In genomic region chr16:49581630-49582298, GRCh38 we compare ENCODE assay signal across 19 cellular contexts.
A peak's percentile ranks its signal among the peaks of the same experiment; 100 is the strongest.
DNase-seq lines count a peak whose midpoint lies in the region; ATAC-seq and TF ChIP-seq lines count a peak whose summit lies in the region.
"Had no signal": no experiment of that assay in that cellular context is flagged by ENCODE, and none has a peak within 500 bp of the region (broad histone marks: within the 10 kb centered on the region; RNA-seq: fewer than 3 reads in every experiment).

No MANE protein-coding gene starts in this region.

- DNase-seq in WTC11 (ENCODE audit: low spot score) = no peak
- no peak for DNase-seq in endodermal cell
- DNase-seq in hepatocyte (ENCODE audit: low spot score) = no peak
- DNase-seq in neuronal stem cell (ENCODE audit: low spot score) = no peak
- no peak for DNase-seq in KG1 (lab: John Stamatoyannopoulos, UW)
- DNase-seq in stimulated activated CD4-positive, alpha-beta T cell treated with anti-CD3 and anti-CD28 coated beads, Interleukin-12 subunit alpha, Interleukin-12 subunit beta, amount 100 ng/mL, for 4 hours = no peak
- DNase-seq in putamen (ENCODE audit: low spot score) = no peak
- DNase-seq: BE2C; CD8-positive, alpha-beta T cell; DND-41; GDM1; KBM-7; MG63; NCI-H1092 treated with DMSO at 0.1 percent for 48 hours; NCI-H1694; NCI-H2107; NCI-H345; PC-9 had no signal

- ATAC-seq in WTC11 = no peak
- ATAC-seq: CD8-positive, alpha-beta T cell had no signal

- H2BK120ac ChIP-seq in neuronal stem cell (ENCODE audit: low read depth, low read length) = no peak overlapping the region

- H2AFZ ChIP-seq in hepatocyte (no peak overlapping the region), neuronal stem cell (ENCODE audit: low read length) (no peak overlapping the region)
- H2AFZ ChIP-seq: PC-9 had no signal

- H3K27ac Mint-ChIP-seq in WTC11 = peak overlapping the region; percentile 12; the same call in 1 of the 2 replicates
- no peak overlapping the region for H3K27ac Mint-ChIP-seq in endodermal cell
- H3K27ac Mint-ChIP-seq: CD8-positive, alpha-beta T cell had no signal

- H4K8ac ChIP-seq in neuronal stem cell (ENCODE audit: low read depth, low read length) = no peak overlapping the region

- peaks cover 21% of the 10 kb centered on the region for H3K4me1 ChIP-seq in endodermal cell (ENCODE audit: control insufficient read depth, insufficient read depth, low read length)
- peaks cover 8% of the 10 kb centered on the region for H3K4me1 ChIP-seq in hepatocyte (ENCODE audit: insufficient read depth)
- peaks cover 0 to 22% of the 10 kb centered on the region in 2 donors for H3K4me1 ChIP-seq in neuronal stem cell (ENCODE audit: control insufficient read depth in 2 of 2, insufficient read depth in 1 of 2, low read depth in 1 of 2, low read length in 2 of 2)
- H3K4me1 ChIP-seq: BE2C had no signal

- H3K27me3 ChIP-seq in endodermal cell (ENCODE audit: control insufficient read depth, insufficient read depth, low read length, poor library complexity, severe bottlenecking) (no peaks in the 10 kb centered on the region), hepatocyte (no peaks in the 10 kb centered on the region), neuronal stem cell (ENCODE audit: control insufficient read depth in 3 of 3, insufficient read depth in 3 of 3, low read depth in 1 of 3, low read length in 3 of 3) (no peaks in the 10 kb centered on the region)
- H3K27me3 ChIP-seq: BE2C, MG63 had no signal

- WGBS in endodermal cell (ENCODE audit: insufficient coverage in 1 of 2, insufficient read length in 1 of 2), 2 experiments = 90% methylated on average over 10 to 13 of the region's 13 CpGs
- WGBS in hepatocyte (ENCODE audit: low lambda C conversion rate, missing lambda C conversion rate) = 81% methylated on average over 13 of the region's 13 CpGs
- WGBS in neuronal stem cell (ENCODE audit: extremely low coverage in 2 of 2, insufficient read length in 2 of 2, insufficient replicate concordance in 1 of 2), 2 donors = no CpG with 5 or more reads among the region's 13 CpGs

- TF ChIP-seq CTCF in WTC11 (IDR thresholded peaks at IDR 0.05) = no peak
- TF ChIP-seq CTCF in endodermal cell (conservative IDR thresholded peaks at IDR 0.05) = no peak
- TF ChIP-seq CTCF in hepatocyte (IDR thresholded peaks at IDR 0.05; ENCODE audit: poor library complexity) = no peak

- H3K4me2 ChIP-seq in hepatocyte = peak overlapping the region; percentile 35
- no peak overlapping the region for H3K4me2 ChIP-seq in neuronal stem cell (ENCODE audit: insufficient read depth, low read length, poor library complexity, severe bottlenecking)
- H3K4me2 ChIP-seq: PC-9 had no signal

- H3K36me3 ChIP-seq in endodermal cell (ENCODE audit: control insufficient read depth, insufficient read depth, low read length) (no peaks in the 10 kb centered on the region), hepatocyte (replicated peaks; ENCODE audit: insufficient read depth, low read depth) (no peaks in the 10 kb centered on the region), neuronal stem cell (replicated peaks in 1 of 2; ENCODE audit: control insufficient read depth in 2 of 2, insufficient read depth in 2 of 2, low read length in 2 of 2) (peaks cover 2 to 4% of the 10 kb centered on the region in 2 donors)
- H3K36me3 ChIP-seq: BE2C, MG63 had no signal

- POLR2A ChIA-PET in WTC11 (lab: Charles Lee) = no interaction called here

- H3K9me3 Mint-ChIP-seq in WTC11 (no peaks in the 10 kb centered on the region), endodermal cell (no peaks in the 10 kb centered on the region)
- H3K9me3 Mint-ChIP-seq: CD8-positive, alpha-beta T cell had no signal

- H2BK5ac ChIP-seq in neuronal stem cell (ENCODE audit: low read length) = no peak overlapping the region

- H3K27ac ChIP-seq in endodermal cell (ENCODE audit: low read depth, low read length) (peak overlapping the region; percentile 49), hepatocyte (no peak overlapping the region), neuronal stem cell (replicated peaks; ENCODE audit: low read length) (no peak overlapping the region)
- H3K27ac ChIP-seq: HL-60, PC-9 had no signal

- no peak overlapping the region for H3K4me3 Mint-ChIP-seq in WTC11
- H3K4me3 Mint-ChIP-seq in endodermal cell = no peak overlapping the region
- H3K4me3 Mint-ChIP-seq: CD8-positive, alpha-beta T cell had no signal

- no peaks in the 10 kb centered on the region for H3K9me2 ChIP-seq in hepatocyte (replicated peaks; ENCODE audit: insufficient read depth)

- H2AK5ac ChIP-seq in neuronal stem cell (ENCODE audit: low read depth, low read length) = no peak overlapping the region

- no peak overlapping the region for H3K4ac ChIP-seq in neuronal stem cell (ENCODE audit: low read length)

- H3K79me1 ChIP-seq in neuronal stem cell (ENCODE audit: low read depth, low read length) = no peaks in the 10 kb centered on the region

- no peak overlapping the region for H4K91ac ChIP-seq in neuronal stem cell (ENCODE audit: low read depth, low read length, poor library complexity)

- no peaks in the 10 kb centered on the region for H3K36me3 Mint-ChIP-seq in WTC11
- H3K36me3 Mint-ChIP-seq in endodermal cell (ENCODE audit: low read depth) = no peaks in the 10 kb centered on the region
- H3K36me3 Mint-ChIP-seq: CD8-positive, alpha-beta T cell had no signal

- H3K9me3 ChIP-seq in endodermal cell (ENCODE audit: control insufficient read depth, low read length) (no peaks in the 10 kb centered on the region), hepatocyte (ENCODE audit: low read depth) (no peaks in the 10 kb centered on the region), neuronal stem cell (replicated peaks in 1 of 2; ENCODE audit: control insufficient read depth in 2 of 2, insufficient read depth in 1 of 2, low read depth in 1 of 2, low read length in 2 of 2) (no peaks in the 10 kb centered on the region)
- H3K9me3 ChIP-seq: BE2C, MG63 had no signal

- H3K9ac ChIP-seq in endodermal cell (ENCODE audit: extremely low read depth, low read length, poor library complexity, severe bottlenecking) (peak overlapping the region; percentile 3), neuronal stem cell (ENCODE audit: low read depth, low read length, poor library complexity) (no peak overlapping the region)

- no peak overlapping the region for H2BK15ac ChIP-seq in neuronal stem cell (ENCODE audit: low read length)

- CTCF ChIA-PET in WTC11 (lab: Charles Lee) = interaction anchor here (0.6 to 1.3 kb wide), 5 partner anchors 11 to 309 kb away, joined by 3 to 14 read pairs (median 4); no protein-coding TSS in a partner anchor

- H3K4me1 Mint-ChIP-seq in WTC11 (peaks cover 35% of the 10 kb centered on the region), endodermal cell (peaks cover 39% of the 10 kb centered on the region)

- H2BK12ac ChIP-seq in neuronal stem cell (ENCODE audit: low read length) = no peak overlapping the region

- peak overlapping the region; percentile 54 for H3K18ac ChIP-seq in neuronal stem cell (ENCODE audit: low read length)

- no peak overlapping the region for H3K23ac ChIP-seq in neuronal stem cell (ENCODE audit: low read depth, low read length, poor library complexity)

- H4K20me1 ChIP-seq in hepatocyte (ENCODE audit: insufficient read depth, poor library complexity, severe bottlenecking) = no peaks in the 10 kb centered on the region

- H3K27me3 Mint-ChIP-seq in WTC11 (ENCODE audit: low read depth) = no peaks in the 10 kb centered on the region
- H3K27me3 Mint-ChIP-seq in endodermal cell (ENCODE audit: insufficient read depth) = no peaks in the 10 kb centered on the region

- H3K14ac ChIP-seq in neuronal stem cell (ENCODE audit: low read length) = no peak overlapping the region

- H3K4me3 ChIP-seq in endodermal cell (ENCODE audit: low read length) = no peak overlapping the region
- no peak overlapping the region for H3K4me3 ChIP-seq in hepatocyte
- H3K4me3 ChIP-seq in neuronal stem cell (ENCODE audit: low read length in 2 of 2) = no peak overlapping the region
- H3K4me3 ChIP-seq: MG63, PC-9 had no signal

- H3K79me2 ChIP-seq in hepatocyte = no peaks in the 10 kb centered on the region

TF ChIP-seq in WTC11, 78 proteins besides CTCF, POLR2A, EP300 and RAD21:
- no peak for TF ChIP-seq ATF1 (CRISPR knock-in tag; IDR thresholded peaks at IDR 0.05)
- no peak for TF ChIP-seq HMGA2 (CRISPR knock-in tag; IDR thresholded peaks at IDR 0.05)
- no peak for TF ChIP-seq NFYB (CRISPR knock-in tag; conservative IDR thresholded peaks at IDR 0.05; ENCODE audit: low read depth)
- no peak for TF ChIP-seq ZNF232 (CRISPR knock-in tag; IDR thresholded peaks at IDR 0.05)
- no peak for TF ChIP-seq FOXJ3 (CRISPR knock-in tag; IDR thresholded peaks at IDR 0.05; ENCODE audit: borderline replicate concordance)
- TF ChIP-seq ZSCAN18 (CRISPR knock-in tag; IDR thresholded peaks at IDR 0.05) = no peak
- no peak for TF ChIP-seq GRHL2 (CRISPR knock-in tag; IDR thresholded peaks at IDR 0.05; ENCODE audit: insufficient replicate concordance, severe bottlenecking)
- TF ChIP-seq, protein P1, sequence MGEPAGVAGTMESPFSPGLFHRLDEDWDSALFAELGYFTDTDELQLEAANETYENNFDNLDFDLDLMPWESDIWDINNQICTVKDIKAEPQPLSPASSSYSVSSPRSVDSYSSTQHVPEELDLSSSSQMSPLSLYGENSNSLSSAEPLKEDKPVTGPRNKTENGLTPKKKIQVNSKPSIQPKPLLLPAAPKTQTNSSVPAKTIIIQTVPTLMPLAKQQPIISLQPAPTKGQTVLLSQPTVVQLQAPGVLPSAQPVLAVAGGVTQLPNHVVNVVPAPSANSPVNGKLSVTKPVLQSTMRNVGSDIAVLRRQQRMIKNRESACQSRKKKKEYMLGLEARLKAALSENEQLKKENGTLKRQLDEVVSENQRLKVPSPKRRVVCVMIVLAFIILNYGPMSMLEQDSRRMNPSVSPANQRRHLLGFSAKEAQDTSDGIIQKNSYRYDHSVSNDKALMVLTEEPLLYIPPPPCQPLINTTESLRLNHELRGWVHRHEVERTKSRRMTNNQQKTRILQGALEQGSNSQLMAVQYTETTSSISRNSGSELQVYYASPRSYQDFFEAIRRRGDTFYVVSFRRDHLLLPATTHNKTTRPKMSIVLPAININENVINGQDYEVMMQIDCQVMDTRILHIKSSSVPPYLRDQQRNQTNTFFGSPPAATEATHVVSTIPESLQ (CRISPR knock-in tag; IDR thresholded peaks at IDR 0.05) = no peak
